In genomic region chr9:89317282-89317681, GRCh38 we compare ENCODE assay signal across 8 cellular contexts. TPM values are rescaled to one million over a fixed set of nuclear protein-coding genes. Genes with fewer than 3 reads are reported as not detected.
DNase-seq lines count a peak whose midpoint lies in the region; ATAC-seq and TF ChIP-seq lines count a peak whose summit lies in the region.

No MANE protein-coding gene starts in this region.

- BruUV-seq in Caco-2 (replicated peaks; lab: Mats Ljungman, UMichigan) = no TSS peak

- intact Hi-C loops in Caco-2 (cut with micrococcal nuclease; ENCODE audit: unreplicated experiment) = loop anchor here (10.0 kb wide), 1 partner anchor 132 kb away; no protein-coding TSS in a partner anchor

- H3K9me3 ChIP-seq in Caco-2 (no peaks in the 10 kb centered on the region), HUES6 (ENCODE audit: control insufficient read depth, insufficient read depth, low read depth, low read length) (no peaks in the 10 kb centered on the region)

- peak overlapping the region; percentile 73 for H3K4me3 Mint-ChIP-seq in Caco-2 (ENCODE audit: unreplicated experiment)
- H3K4me3 Mint-ChIP-seq in activated naive CD8-positive, alpha-beta T cell treated with anti-CD3 and anti-CD28 coated beads for 36 hours = peak overlapping the region; percentile 90
- H3K4me3 Mint-ChIP-seq in naive B cell = peak overlapping the region; percentile 22 to 97 (median 92)

- peaks cover 51% of the 10 kb centered on the region for H3K36me3 Mint-ChIP-seq in Caco-2 (ENCODE audit: insufficient read depth, unreplicated experiment)
- H3K36me3 Mint-ChIP-seq in activated naive CD8-positive, alpha-beta T cell treated with anti-CD3 and anti-CD28 coated beads for 36 hours = peaks cover 82% of the 10 kb centered on the region
- peaks cover 8 to 9% of the 10 kb centered on the region in 2 donors for H3K36me3 Mint-ChIP-seq in naive B cell

- no peak for DNase-seq in Caco-2
- no peak for DNase-seq in activated naive CD8-positive, alpha-beta T cell treated with anti-CD3 and anti-CD28 coated beads for 36 hours
- DNase-seq in naive B cell = no peak
- DNase-seq in NCI-H1092 (lab: John Stamatoyannopoulos, UW) = no peak
- DNase-seq in NCI-H510A (lab: John Stamatoyannopoulos, UW) = no peak

- H3K4me1 Mint-ChIP-seq in Caco-2 (ENCODE audit: low read depth, unreplicated experiment) (peaks cover 8% of the 10 kb centered on the region), naive B cell (peaks cover 11 to 52% (median 35%) of the 10 kb centered on the region in 3 donors)
- peaks cover 71% of the 10 kb centered on the region for H3K4me1 Mint-ChIP-seq in activated naive CD8-positive, alpha-beta T cell treated with anti-CD3 and anti-CD28 coated beads for 36 hours

- H3K27me3 ChIP-seq in Caco-2 (replicated peaks; ENCODE audit: control insufficient read depth, insufficient read depth, low read length) = no peaks in the 10 kb centered on the region
- no peaks in the 10 kb centered on the region for H3K27me3 ChIP-seq in HUES6 (ENCODE audit: control insufficient read depth, insufficient read depth, low read length)

- ATAC-seq in naive B cell (ENCODE audit: low read depth in 2 of 2) (no peak), HG03354 (IDR thresholded peaks at IDR 0.05; ENCODE audit: poor library complexity, severe bottlenecking, unreplicated experiment) (no peak), HG03460 (IDR thresholded peaks at IDR 0.05; ENCODE audit: unreplicated experiment) (no peak)

- peak overlapping the region; percentile 95; the same call in 1 of the 2 replicates for H3K27ac ChIP-seq in HUES6 (ENCODE audit: low read depth, low read length)

- CTCF ChIA-PET in Caco-2 (lab: Charles Lee) = no interaction called here

- H3K4me1 ChIP-seq in Caco-2 (peaks cover 6% of the 10 kb centered on the region; the same call in 1 of the 2 replicates), HUES6 (ENCODE audit: control insufficient read depth, insufficient read depth, low read length) (peaks cover 21% of the 10 kb centered on the region)

- no peak overlapping the region for H3K4me3 ChIP-seq in Caco-2 (ENCODE audit: low read depth, low read length)
- H3K4me3 ChIP-seq in HUES6 (ENCODE audit: low read depth, low read length) = peak overlapping the region; percentile 80

- peak overlapping the region; percentile 89 for H3K27ac Mint-ChIP-seq in Caco-2 (ENCODE audit: unreplicated experiment)
- H3K27ac Mint-ChIP-seq in activated naive CD8-positive, alpha-beta T cell treated with anti-CD3 and anti-CD28 coated beads for 36 hours = peak overlapping the region; percentile 99
- H3K27ac Mint-ChIP-seq in naive B cell = peak overlapping the region; percentile 98 to 100 (median 100)

- H3K9me3 Mint-ChIP-seq in Caco-2 (ENCODE audit: unreplicated experiment) = no peaks in the 10 kb centered on the region
- no peaks in the 10 kb centered on the region for H3K9me3 Mint-ChIP-seq in activated naive CD8-positive, alpha-beta T cell treated with anti-CD3 and anti-CD28 coated beads for 36 hours
- H3K9me3 Mint-ChIP-seq in naive B cell = no peaks in the 10 kb centered on the region

- POLR2A ChIA-PET in Caco-2 (lab: Charles Lee) = no interaction called here

- H3K27me3 Mint-ChIP-seq in Caco-2 (ENCODE audit: insufficient read depth, unreplicated experiment) (no peaks in the 10 kb centered on the region), naive B cell (no peaks in the 10 kb centered on the region)
- H3K27me3 Mint-ChIP-seq in activated naive CD8-positive, alpha-beta T cell treated with anti-CD3 and anti-CD28 coated beads for 36 hours = no peaks in the 10 kb centered on the region

- no peaks in the 10 kb centered on the region for H3K36me3 ChIP-seq in Caco-2 (ENCODE audit: control insufficient read depth, insufficient read depth, low read length)
- peaks cover 53% of the 10 kb centered on the region for H3K36me3 ChIP-seq in HUES6 (ENCODE audit: control insufficient read depth, insufficient read depth, low read length)

- peak overlapping the region; percentile 46 for H3K9ac ChIP-seq in HUES6 (ENCODE audit: low read length)

- TF ChIP-seq CTCF in Caco-2 (IDR thresholded peaks at IDR 0.05; ENCODE audit: insufficient read depth in 1 of 2, low read depth in 1 of 2, low read length in 1 of 2, severe bottlenecking in 1 of 2, unreplicated experiment in 1 of 2) = no peak

RNA-seq across cellular contexts. Expression of gene SECISBP2, which starts 1.0 kb away (rescaled TPM):
- 21.0 and 23.2 TPM in 2 replicates for total RNA-seq in Caco-2 (2022)
- 10 to 100 TPM; 27.3 to 34.7 TPM for total RNA-seq in activated naive CD8-positive, alpha-beta T cell treated with anti-CD3 and anti-CD28 coated beads for 36 hours
- 10 to 100 TPM; 15.4 to 39.3 (median 28.2) TPM for polyA plus RNA-seq in naive B cell (ENCODE audit: low read depth in 6 of 6)

RNA-seq across cellular contexts. Expression of gene CKS2, which starts 6.3 kb away (rescaled TPM):
- total RNA-seq in Caco-2 (2022) = 93.8 and 94.1 TPM in 2 replicates
- 100 to 1,000 TPM; 333 to 343 TPM for total RNA-seq in activated naive CD8-positive, alpha-beta T cell treated with anti-CD3 and anti-CD28 coated beads for 36 hours
- 10 to 100 TPM; 22.9 to 46.9 (median 39.0) TPM for polyA plus RNA-seq in naive B cell (ENCODE audit: low read depth in 6 of 6)
